Comparison of ENCODE assay signal across 11 cellular contexts in genomic region chr12:9115731-9116689, GRCh38. TPM values are rescaled to one million over a fixed set of nuclear protein-coding genes. Genes with fewer than 3 reads are reported as not detected.
A peak's percentile ranks its signal among the peaks of the same experiment; 100 is the strongest.
DNase-seq lines count a peak whose midpoint lies in the region; ATAC-seq, FAIRE-seq and TF ChIP-seq lines count a peak whose summit lies in the region.
"Had no signal": no experiment of that assay in that cellular context is flagged by ENCODE, and none has a peak within 500 bp of the region (broad histone marks: within the 10 kb centered on the region; RNA-seq: fewer than 3 reads in every experiment).

Gene A2M, minus strand, starts transcription at chr12:9115919. Its CDS starts 70 bp downstream, at chr12:9115849.

- intact Hi-C loops in dendritic cell treated with granulocyte-macrophage colony-stimulating factor and Interleukin-4, amounts not matched to agents 40 ng/mL and 50 ng/mL, for 4 days (cut with micrococcal nuclease), result no loop called here

- WGBS in liver, result 16% methylated on average over 10 of the region's 10 CpGs
- 46 to 66% (median 55%) methylated on average over 10 of the region's 10 CpGs for WGBS in small intestine, 3 donors

- TF ChIP-seq RAD21 in liver (IDR thresholded peaks at IDR 0.05), result peak; percentile 58 to 61

- H3K4me3 ChIP-seq in liver (ENCODE audit: low read depth in 1 of 3, low read length in 3 of 3) (peak within 1 kb of the TSS; percentile 59 to 83 (median 72)), small intestine (ENCODE audit: low read depth in 1 of 2, low read length in 2 of 2) (no peak within 1 kb of the TSS)

- peak; percentile 62 for DNase-seq in H4 (ENCODE audit: low spot score)
- peak; percentile 13 for DNase-seq in small intestine
- DNase-seq in mesothelial cell of epicardium (ENCODE audit: low spot score in 2 of 2, unreplicated experiment in 2 of 2), result no peak
- DNase-seq in SK-N-DZ (ENCODE audit: low spot score), result no peak
- DNase-seq: NCI-H1105 treated with DMSO at 0.1 percent for 48 hours, WERI-Rb-1 had no signal

- H3K27me3 ChIP-seq in liver (ENCODE audit: control insufficient read depth in 4 of 4, insufficient read depth in 4 of 4, low read length in 3 of 4), result no peaks in the 10 kb centered on the region
- H3K27me3 ChIP-seq in small intestine (ENCODE audit: control insufficient read depth in 2 of 2, insufficient read depth in 2 of 2, low read length in 2 of 2), result no peaks in the 10 kb centered on the region

- H3K9me3 ChIP-seq in liver (ENCODE audit: control insufficient read depth in 4 of 4, low read length in 3 of 4) (no peaks in the 10 kb centered on the region), small intestine (ENCODE audit: control insufficient read depth, low read depth) (no peaks in the 10 kb centered on the region)

- peaks cover 8% of the 10 kb centered on the region for H3K9me3 Mint-ChIP-seq in dendritic cell treated with granulocyte-macrophage colony-stimulating factor and Interleukin-4, amounts not matched to agents 40 ng/mL and 50 ng/mL, for 4 days
- no peaks in the 10 kb centered on the region for H3K9me3 Mint-ChIP-seq in mesothelial cell of epicardium

- TF ChIP-seq CTCF in liver (IDR thresholded peaks at IDR 0.05; ENCODE audit: low read depth, low read length, missing input control) (no peak), mesothelial cell of epicardium (IDR thresholded peaks at IDR 0.05; ENCODE audit: unreplicated experiment) (no peak)

- no peak for ATAC-seq in HG03439 (IDR thresholded peaks at IDR 0.05; ENCODE audit: unreplicated experiment)
- no peak for ATAC-seq in HG02798 (IDR thresholded peaks at IDR 0.05; ENCODE audit: poor library complexity, unreplicated experiment)

- H3K9ac ChIP-seq in liver (ENCODE audit: low read depth in 1 of 2, low read length in 2 of 2), result peak within 1 kb of the TSS; percentile 63 to 90

- peaks cover 10 to 61% (median 34%) of the 10 kb centered on the region in 4 donors for H3K4me1 ChIP-seq in liver (ENCODE audit: control insufficient read depth in 4 of 4, insufficient read depth in 4 of 4, low read length in 3 of 4)
- no peaks in the 10 kb centered on the region for H3K4me1 ChIP-seq in small intestine (ENCODE audit: control insufficient read depth in 2 of 2, insufficient read depth in 1 of 2, low read depth in 1 of 2, low read length in 1 of 2)

- peaks cover 25% of the 10 kb centered on the region for H3K36me3 Mint-ChIP-seq in dendritic cell treated with granulocyte-macrophage colony-stimulating factor and Interleukin-4, amounts not matched to agents 40 ng/mL and 50 ng/mL, for 4 days (ENCODE audit: low read depth)
- H3K36me3 Mint-ChIP-seq in mesothelial cell of epicardium, result no peaks in the 10 kb centered on the region

- H3K27ac ChIP-seq in liver (ENCODE audit: low read depth in 1 of 2, low read length in 2 of 2) (peak within 1 kb of the TSS; percentile 60 to 72), small intestine (ENCODE audit: low read depth in 1 of 2, low read length in 1 of 2) (peak within 1 kb of the TSS in 1 of 2 donors; percentile 78)
- H3K27ac ChIP-seq: WERI-Rb-1 had no signal

- H3K4me1 Mint-ChIP-seq in dendritic cell treated with granulocyte-macrophage colony-stimulating factor and Interleukin-4, amounts not matched to agents 40 ng/mL and 50 ng/mL, for 4 days (ENCODE audit: low read depth), result peaks cover 71% of the 10 kb centered on the region
- H3K4me1 Mint-ChIP-seq in mesothelial cell of epicardium, result peaks cover 20% of the 10 kb centered on the region

- H3K27ac Mint-ChIP-seq in dendritic cell treated with granulocyte-macrophage colony-stimulating factor and Interleukin-4, amounts not matched to agents 40 ng/mL and 50 ng/mL, for 4 days, result peak within 1 kb of the TSS; percentile 89
- no peak within 1 kb of the TSS for H3K27ac Mint-ChIP-seq in mesothelial cell of epicardium

- FAIRE-seq in small intestine (lab: Jason Lieb, UNC), result no peak

- peak within 1 kb of the TSS; percentile 70 for H3K4me3 Mint-ChIP-seq in dendritic cell treated with granulocyte-macrophage colony-stimulating factor and Interleukin-4, amounts not matched to agents 40 ng/mL and 50 ng/mL, for 4 days
- no peak within 1 kb of the TSS for H3K4me3 Mint-ChIP-seq in mesothelial cell of epicardium

- H3K27me3 Mint-ChIP-seq in dendritic cell treated with granulocyte-macrophage colony-stimulating factor and Interleukin-4, amounts not matched to agents 40 ng/mL and 50 ng/mL, for 4 days, result no peaks in the 10 kb centered on the region
- peaks cover 11% of the 10 kb centered on the region for H3K27me3 Mint-ChIP-seq in mesothelial cell of epicardium (ENCODE audit: low read depth)

- H3K36me3 ChIP-seq in liver (ENCODE audit: control insufficient read depth in 4 of 4, insufficient read depth in 3 of 4, low read depth in 1 of 4, low read length in 3 of 4) (peaks cover 5 to 18% (median 15%) of the 10 kb centered on the region in 4 donors), small intestine (ENCODE audit: control insufficient read depth in 2 of 2, insufficient read depth in 2 of 2, low read length in 2 of 2) (no peaks in the 10 kb centered on the region)
- H3K36me3 ChIP-seq: WERI-Rb-1 had no signal

TF ChIP-seq in liver, 16 proteins besides CTCF, POLR2A, EP300 and RAD21:
- TF ChIP-seq SP1 (IDR thresholded peaks at IDR 0.05) (peak; percentile 92), MAX (IDR thresholded peaks at IDR 0.05) (no peak), HNF4G (IDR thresholded peaks at IDR 0.05) (no peak), GABPA (IDR thresholded peaks at IDR 0.05 in 1 of 2, conservative IDR thresholded peaks at IDR 0.05 in 1 of 2) (peak; percentile 41 to 76), EGR1 (IDR thresholded peaks at IDR 0.05; ENCODE audit: low read depth in 2 of 2) (peak; percentile 92 to 95), RXRA (IDR thresholded peaks at IDR 0.05) (peak; percentile 86 to 87), ZBTB33 (IDR thresholded peaks at IDR 0.05) (peak; percentile 69), JUND (IDR thresholded peaks at IDR 0.05) (peak; percentile 40 to 66), REST (IDR thresholded peaks at IDR 0.05) (peak; percentile 91), FOXA2 (IDR thresholded peaks at IDR 0.05) (no peak), NR2F2 (IDR thresholded peaks at IDR 0.05) (peak; percentile 95), ATF3 (IDR thresholded peaks at IDR 0.05) (peak; percentile 46), YY1 (IDR thresholded peaks at IDR 0.05) (peak; percentile 77), HNF4A (conservative IDR thresholded peaks at IDR 0.05) (peak; percentile 53 to 68), TAF1 (conservative IDR thresholded peaks at IDR 0.05) (peak; percentile 99), FOXA1 (IDR thresholded peaks at IDR 0.05) (no peak)

RNA-seq across cellular contexts. Expression of gene A2M, which starts in this region (rescaled TPM):
- total RNA-seq in H4 (2014; rRNA removed; shearing (Covaris generic)), result 5.3 and 5.6 TPM in 2 replicates
- 1,000 to 10,000 TPM; 1,731 to 2,199 TPM for total RNA-seq in liver
- 1,000 to 10,000 TPM; 1,904 to 2,622 TPM for polyA plus RNA-seq in liver
- 10 to 100 TPM in 2 of 3 donors, 1 to 10 TPM in 1; 4.7 to 93.5 (median 24.9) TPM for polyA plus RNA-seq in small intestine
- 3.8 to 4.8 TPM (median 4.3 TPM) in 3 replicates for total RNA-seq in mesothelial cell of epicardium
- polyA plus RNA-seq in SK-N-DZ (2014; cell fraction: cytosol; rRNA removed), result not detected in 2 replicates
- not detected in 2 replicates for polyA plus RNA-seq in SK-N-DZ (2014; cell fraction: nucleus; rRNA removed)
- total RNA-seq: G401 had no signal

Comparison
In these comparisons a context has a peak if more than half of its experiments do, and no peak if none do; other contexts are left out.
1. RNA of gene A2M (total RNA-seq): 1,731 to 2,199 TPM in liver; 5.3 to 5.6 TPM in H4 and 3.8 to 4.8 TPM in mesothelial cell of epicardium; every median in the first group is over 100 times any median in the second.
2. RNA of gene A2M (polyA plus RNA-seq): 1,904 to 2,622 TPM in liver; 4.7 to 93.5 TPM in small intestine; every median in the first group is over 10 times any median in the second.
3. DNase-seq: peak in H4 (single experiment) and small intestine (single experiment); none in mesothelial cell of epicardium (0 of 2) and SK-N-DZ (single experiment).
4. H3K4me3 ChIP-seq: peak in liver (3 of 3); none in small intestine (0 of 2).